Comparison of ENCODE assay signal across 24 cellular contexts in genomic region chr7:2573747-2574146, GRCh38.
"Had no signal": no experiment of that assay in that cellular context is flagged by ENCODE, and none has a peak within 500 bp of the region (broad histone marks: within the 10 kb centered on the region; RNA-seq: fewer than 3 reads in every experiment).

No MANE protein-coding gene starts in this region.

- ATAC-seq: activated CD8-positive, alpha-beta memory T cell treated with anti-CD3 and anti-CD28 coated beads, Interleukin-2, amount 10 ng/mL, durations not matched to agents 7 days and 5 days; activated CD8-positive, alpha-beta T cell treated with anti-CD3 and anti-CD28 coated beads for 36 hours; foreskin keratinocyte; left lung; right lobe of liver had no signal

- DNase-seq: activated CD4-positive, alpha-beta T cell treated with anti-CD3 and anti-CD28 coated beads, Interleukin-2, amount 10 ng/mL, durations not matched to agents 7 days and 5 days; activated CD4-positive, CD25-positive, alpha-beta regulatory T cell treated with anti-CD3 and anti-CD28 coated beads, Interleukin-2, amount 50 U/mL, for 72 hours; activated CD8-positive, alpha-beta memory T cell treated with anti-CD3 and anti-CD28 coated beads, Interleukin-2, amount 10 ng/mL, durations not matched to agents 7 days and 5 days; activated CD8-positive, alpha-beta T cell treated with anti-CD3 and anti-CD28 coated beads for 36 hours; activated gamma-delta T cell; activated naive CD4-positive, alpha-beta T cell treated with anti-CD3 and anti-CD28 coated beads, Interleukin-2, amount 50 U/mL, for 16 hours; activated T-cell treated with anti-CD3 and anti-CD28 coated beads for 4 hours; caudate nucleus; effector memory CD4-positive, alpha-beta T cell; foreskin keratinocyte; kidney glomerular epithelial cell; nucleus accumbens; small intestine; stimulated activated CD4-positive, alpha-beta T cell treated with anti-CD3 and anti-CD28 coated beads, Interleukin-15, amount 100 ng/mL, for 24 hours; stimulated activated naive CD4-positive, alpha-beta T cell had no signal

- H3K4me1 ChIP-seq: left lung, right lobe of liver had no signal

- H3K9me3 ChIP-seq: left lung, right lobe of liver, thoracic aorta had no signal

- H3K4me3 ChIP-seq: left lung, right lobe of liver, thoracic aorta had no signal

- H3K4me1 Mint-ChIP-seq: mesothelial cell of epicardium had no signal

- H3K27me3 ChIP-seq: foreskin keratinocyte, left lung, right lobe of liver had no signal

- FAIRE-seq: small intestine had no signal

- H3K4me3 Mint-ChIP-seq: activated CD4-positive, alpha-beta T cell treated with anti-CD3 and anti-CD28 coated beads, Interleukin-2, amount 10 ng/mL, durations not matched to agents 7 days and 5 days; activated CD8-positive, alpha-beta memory T cell treated with anti-CD3 and anti-CD28 coated beads, Interleukin-2, amount 10 ng/mL, durations not matched to agents 7 days and 5 days; activated CD8-positive, alpha-beta T cell treated with anti-CD3 and anti-CD28 coated beads for 36 hours; brain; mesothelial cell of epicardium; nephron; T-helper 2 cell treated with Interferon-gamma antibody and Interleukin-4, amounts not matched to agents 5 μg/mL and 100 μg/mL, for 36 hours; type B pancreatic cell had no signal

- H3K9me3 Mint-ChIP-seq: activated CD8-positive, alpha-beta T cell treated with anti-CD3 and anti-CD28 coated beads for 36 hours; brain; mesothelial cell of epicardium; nephron; T-helper 2 cell treated with Interferon-gamma antibody and Interleukin-4, amounts not matched to agents 5 μg/mL and 100 μg/mL, for 36 hours; type B pancreatic cell had no signal

- H3K27ac Mint-ChIP-seq: activated CD4-positive, alpha-beta T cell treated with anti-CD3 and anti-CD28 coated beads, Interleukin-2, amount 10 ng/mL, durations not matched to agents 7 days and 5 days; activated CD8-positive, alpha-beta memory T cell treated with anti-CD3 and anti-CD28 coated beads, Interleukin-2, amount 10 ng/mL, durations not matched to agents 7 days and 5 days; activated CD8-positive, alpha-beta T cell treated with anti-CD3 and anti-CD28 coated beads for 36 hours; brain; mesothelial cell of epicardium; nephron; T-helper 2 cell treated with Interferon-gamma antibody and Interleukin-4, amounts not matched to agents 5 μg/mL and 100 μg/mL, for 36 hours; type B pancreatic cell had no signal

- H3K27ac ChIP-seq: foreskin keratinocyte, left lung, right lobe of liver, thoracic aorta, VCaP had no signal

- H3K27me3 Mint-ChIP-seq: activated CD4-positive, alpha-beta T cell treated with anti-CD3 and anti-CD28 coated beads, Interleukin-2, amount 10 ng/mL, durations not matched to agents 7 days and 5 days; activated CD8-positive, alpha-beta memory T cell treated with anti-CD3 and anti-CD28 coated beads, Interleukin-2, amount 10 ng/mL, durations not matched to agents 7 days and 5 days; activated CD8-positive, alpha-beta T cell treated with anti-CD3 and anti-CD28 coated beads for 36 hours; brain; type B pancreatic cell had no signal
